8 cellular contexts compared by ENCODE assay signal in the genomic region with DNA sequence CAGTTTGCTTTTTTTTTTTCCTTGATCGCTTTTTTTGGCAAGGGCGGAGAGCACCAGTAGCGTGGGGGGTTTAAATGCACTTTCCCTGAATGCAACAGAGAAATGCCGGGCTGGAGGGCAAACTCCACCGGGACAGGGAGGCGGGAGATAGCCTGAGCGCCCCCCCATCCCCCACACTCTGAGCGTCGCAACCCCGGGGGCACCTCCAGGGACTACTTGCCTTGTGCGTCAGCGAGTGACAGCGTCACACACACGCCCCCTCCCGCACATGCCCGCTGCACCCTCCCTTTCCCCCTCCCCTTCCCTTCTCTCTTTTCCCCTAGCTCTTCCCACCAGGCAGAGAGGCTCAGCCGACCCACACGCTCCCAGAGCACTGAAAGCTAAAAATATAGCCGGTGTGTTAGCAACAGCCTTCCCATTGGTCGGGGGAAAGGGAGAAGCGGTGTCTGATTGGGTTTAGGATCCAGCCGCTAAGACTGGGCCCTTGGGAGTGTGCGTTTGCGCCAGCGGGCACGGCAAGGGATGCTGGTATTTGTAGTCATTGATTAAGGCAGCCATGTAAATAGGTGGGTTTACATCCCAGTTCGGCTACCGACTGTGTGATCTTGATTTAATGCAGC.
DNase-seq lines count a peak whose midpoint lies in the region; ATAC-seq and TF ChIP-seq lines count a peak whose summit lies in the region.

No MANE protein-coding gene starts in this region.

- peak; percentile 44 for ATAC-seq in HG03442 (IDR thresholded peaks at IDR 0.05; ENCODE audit: unreplicated experiment)

- peak overlapping the region; percentile 100 for H3K27ac ChIP-seq in cingulate gyrus (ENCODE audit: low read depth, low read length)

- TF ChIP-seq CTCF in AG09309 (IDR thresholded peaks at IDR 0.05; ENCODE audit: control insufficient read depth, insufficient read depth, low read depth, low read length, missing control alignments), result no peak

- TF ChIP-seq POLR2A in GM19099 (IDR thresholded peaks at IDR 0.05; ENCODE audit: extremely low read depth, insufficient read length, low read depth), result peak; percentile 51

- peak overlapping the region; percentile 99 for H3K4me3 ChIP-seq in AG09309 (ENCODE audit: control insufficient read depth, low read depth, low read length)

- peak; percentile 97 for DNase-seq in AG09309 (ENCODE audit: low read depth)
- peak; percentile 100 for DNase-seq in NCI-H524 (lab: John Stamatoyannopoulos, UW)
- DNase-seq in activated CD4-positive, alpha-beta T cell treated with anti-CD3 and anti-CD28 coated beads for 4 hours, result peak; percentile 87 to 88
- DNase-seq in kidney glomerular epithelial cell (lab: John Stamatoyannopoulos, UW), result peak; percentile 99
- DNase-seq in stimulated activated CD4-positive, alpha-beta T cell treated with anti-CD3 and anti-CD28 coated beads, Interleukin-15, amount 100 ng/mL, for 48 hours (ENCODE audit: low read depth in 2 of 2), result peak; percentile 86 to 91

Comparison
In these comparisons a context has a peak if more than half of its experiments do, and no peak if none do; other contexts are left out.
1. Peak in every context shown above with its lines: DNase-seq, ATAC-seq, H3K4me3 ChIP-seq and H3K27ac ChIP-seq.